Comparison of ENCODE assay signal across 2 cellular contexts in the genomic region with DNA sequence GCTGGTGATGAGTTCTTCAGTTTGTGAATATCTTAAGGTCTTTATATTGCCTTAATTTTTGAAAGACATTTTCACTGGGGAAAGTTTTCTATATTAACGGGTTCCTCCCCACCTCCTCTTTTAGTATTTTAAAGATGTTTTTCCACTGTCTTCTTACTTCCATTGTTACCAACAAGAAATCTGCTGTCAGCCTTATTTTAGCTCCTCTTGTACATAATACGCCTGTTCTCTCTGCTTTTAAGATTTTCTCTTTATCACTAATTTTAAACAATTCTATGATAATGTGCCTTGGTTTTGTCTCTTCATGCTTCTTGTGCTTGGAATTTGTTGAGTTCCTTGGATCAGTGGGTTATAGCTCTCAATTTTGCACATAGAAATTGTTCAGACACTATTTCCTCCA.
TF ChIP-seq lines count a peak whose summit lies in the region.

No MANE protein-coding gene starts in this region.

TF ChIP-seq in GM23338, 12 proteins besides CTCF, POLR2A, EP300 and RAD21 (continued from another document):
- no peak for TF ChIP-seq ZNF331 (CRISPR knock-in tag; IDR thresholded peaks at IDR 0.05; ENCODE audit: low read depth)
- TF ChIP-seq, protein P1, sequence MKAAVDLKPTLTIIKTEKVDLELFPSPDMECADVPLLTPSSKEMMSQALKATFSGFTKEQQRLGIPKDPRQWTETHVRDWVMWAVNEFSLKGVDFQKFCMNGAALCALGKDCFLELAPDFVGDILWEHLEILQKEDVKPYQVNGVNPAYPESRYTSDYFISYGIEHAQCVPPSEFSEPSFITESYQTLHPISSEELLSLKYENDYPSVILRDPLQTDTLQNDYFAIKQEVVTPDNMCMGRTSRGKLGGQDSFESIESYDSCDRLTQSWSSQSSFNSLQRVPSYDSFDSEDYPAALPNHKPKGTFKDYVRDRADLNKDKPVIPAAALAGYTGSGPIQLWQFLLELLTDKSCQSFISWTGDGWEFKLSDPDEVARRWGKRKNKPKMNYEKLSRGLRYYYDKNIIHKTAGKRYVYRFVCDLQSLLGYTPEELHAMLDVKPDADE (IDR thresholded peaks at IDR 0.05), result no peak
- no peak for TF ChIP-seq NANOG (IDR thresholded peaks at IDR 0.05; ENCODE audit: borderline replicate concordance)
- TF ChIP-seq POLR2AphosphoS5 (IDR thresholded peaks at IDR 0.05; ENCODE audit: low read depth), result no peak
- no peak for TF ChIP-seq STAT1 (IDR thresholded peaks at IDR 0.05; ENCODE audit: unreplicated experiment)

TF ChIP-seq in K562, 482 proteins besides CTCF, POLR2A, EP300 and RAD21:
- TF ChIP-seq, protein P2, sequence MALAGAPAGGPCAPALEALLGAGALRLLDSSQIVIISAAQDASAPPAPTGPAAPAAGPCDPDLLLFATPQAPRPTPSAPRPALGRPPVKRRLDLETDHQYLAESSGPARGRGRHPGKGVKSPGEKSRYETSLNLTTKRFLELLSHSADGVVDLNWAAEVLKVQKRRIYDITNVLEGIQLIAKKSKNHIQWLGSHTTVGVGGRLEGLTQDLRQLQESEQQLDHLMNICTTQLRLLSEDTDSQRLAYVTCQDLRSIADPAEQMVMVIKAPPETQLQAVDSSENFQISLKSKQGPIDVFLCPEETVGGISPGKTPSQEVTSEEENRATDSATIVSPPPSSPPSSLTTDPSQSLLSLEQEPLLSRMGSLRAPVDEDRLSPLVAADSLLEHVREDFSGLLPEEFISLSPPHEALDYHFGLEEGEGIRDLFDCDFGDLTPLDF (CRISPR knock-in tag; IDR thresholded peaks at IDR 0.05), result no peak
- TF ChIP-seq CBX5 (IDR thresholded peaks at IDR 0.05; ENCODE audit: borderline replicate concordance, low read depth) (0 out of 2 replicates have a peak, but pooled peaks have one; percentile 23), COPS2 (conservative IDR thresholded peaks at IDR 0.05) (no peak), TRIM28 (IDR thresholded peaks at IDR 0.05) (0 out of 2 replicates have a peak, but pooled peaks have one; percentile 32)
- TF ChIP-seq, protein P3, sequence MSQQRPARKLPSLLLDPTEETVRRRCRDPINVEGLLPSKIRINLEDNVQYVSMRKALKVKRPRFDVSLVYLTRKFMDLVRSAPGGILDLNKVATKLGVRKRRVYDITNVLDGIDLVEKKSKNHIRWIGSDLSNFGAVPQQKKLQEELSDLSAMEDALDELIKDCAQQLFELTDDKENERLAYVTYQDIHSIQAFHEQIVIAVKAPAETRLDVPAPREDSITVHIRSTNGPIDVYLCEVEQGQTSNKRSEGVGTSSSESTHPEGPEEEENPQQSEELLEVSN (IDR thresholded peaks at IDR 0.05; ENCODE audit: borderline replicate concordance in 1 of 2, extremely low read depth in 1 of 2, insufficient read depth in 1 of 2, insufficient read length in 1 of 2, low read depth in 1 of 2, low read length in 1 of 2, poor library complexity in 1 of 2, severe bottlenecking in 1 of 2), result no peak
- TF ChIP-seq, protein P4, sequence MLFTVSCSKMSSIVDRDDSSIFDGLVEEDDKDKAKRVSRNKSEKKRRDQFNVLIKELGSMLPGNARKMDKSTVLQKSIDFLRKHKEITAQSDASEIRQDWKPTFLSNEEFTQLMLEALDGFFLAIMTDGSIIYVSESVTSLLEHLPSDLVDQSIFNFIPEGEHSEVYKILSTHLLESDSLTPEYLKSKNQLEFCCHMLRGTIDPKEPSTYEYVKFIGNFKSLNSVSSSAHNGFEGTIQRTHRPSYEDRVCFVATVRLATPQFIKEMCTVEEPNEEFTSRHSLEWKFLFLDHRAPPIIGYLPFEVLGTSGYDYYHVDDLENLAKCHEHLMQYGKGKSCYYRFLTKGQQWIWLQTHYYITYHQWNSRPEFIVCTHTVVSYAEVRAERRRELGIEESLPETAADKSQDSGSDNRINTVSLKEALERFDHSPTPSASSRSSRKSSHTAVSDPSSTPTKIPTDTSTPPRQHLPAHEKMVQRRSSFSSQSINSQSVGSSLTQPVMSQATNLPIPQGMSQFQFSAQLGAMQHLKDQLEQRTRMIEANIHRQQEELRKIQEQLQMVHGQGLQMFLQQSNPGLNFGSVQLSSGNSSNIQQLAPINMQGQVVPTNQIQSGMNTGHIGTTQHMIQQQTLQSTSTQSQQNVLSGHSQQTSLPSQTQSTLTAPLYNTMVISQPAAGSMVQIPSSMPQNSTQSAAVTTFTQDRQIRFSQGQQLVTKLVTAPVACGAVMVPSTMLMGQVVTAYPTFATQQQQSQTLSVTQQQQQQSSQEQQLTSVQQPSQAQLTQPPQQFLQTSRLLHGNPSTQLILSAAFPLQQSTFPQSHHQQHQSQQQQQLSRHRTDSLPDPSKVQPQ (CRISPR knock-in tag; IDR thresholded peaks at IDR 0.05; ENCODE audit: borderline replicate concordance), result no peak
- TF ChIP-seq, protein P5, sequence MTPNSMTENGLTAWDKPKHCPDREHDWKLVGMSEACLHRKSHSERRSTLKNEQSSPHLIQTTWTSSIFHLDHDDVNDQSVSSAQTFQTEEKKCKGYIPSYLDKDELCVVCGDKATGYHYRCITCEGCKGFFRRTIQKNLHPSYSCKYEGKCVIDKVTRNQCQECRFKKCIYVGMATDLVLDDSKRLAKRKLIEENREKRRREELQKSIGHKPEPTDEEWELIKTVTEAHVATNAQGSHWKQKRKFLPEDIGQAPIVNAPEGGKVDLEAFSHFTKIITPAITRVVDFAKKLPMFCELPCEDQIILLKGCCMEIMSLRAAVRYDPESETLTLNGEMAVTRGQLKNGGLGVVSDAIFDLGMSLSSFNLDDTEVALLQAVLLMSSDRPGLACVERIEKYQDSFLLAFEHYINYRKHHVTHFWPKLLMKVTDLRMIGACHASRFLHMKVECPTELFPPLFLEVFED (CRISPR knock-in tag; conservative IDR thresholded peaks at IDR 0.05), result no peak
